Comparison of ENCODE assay signal across 8 cellular contexts in the genomic region with DNA sequence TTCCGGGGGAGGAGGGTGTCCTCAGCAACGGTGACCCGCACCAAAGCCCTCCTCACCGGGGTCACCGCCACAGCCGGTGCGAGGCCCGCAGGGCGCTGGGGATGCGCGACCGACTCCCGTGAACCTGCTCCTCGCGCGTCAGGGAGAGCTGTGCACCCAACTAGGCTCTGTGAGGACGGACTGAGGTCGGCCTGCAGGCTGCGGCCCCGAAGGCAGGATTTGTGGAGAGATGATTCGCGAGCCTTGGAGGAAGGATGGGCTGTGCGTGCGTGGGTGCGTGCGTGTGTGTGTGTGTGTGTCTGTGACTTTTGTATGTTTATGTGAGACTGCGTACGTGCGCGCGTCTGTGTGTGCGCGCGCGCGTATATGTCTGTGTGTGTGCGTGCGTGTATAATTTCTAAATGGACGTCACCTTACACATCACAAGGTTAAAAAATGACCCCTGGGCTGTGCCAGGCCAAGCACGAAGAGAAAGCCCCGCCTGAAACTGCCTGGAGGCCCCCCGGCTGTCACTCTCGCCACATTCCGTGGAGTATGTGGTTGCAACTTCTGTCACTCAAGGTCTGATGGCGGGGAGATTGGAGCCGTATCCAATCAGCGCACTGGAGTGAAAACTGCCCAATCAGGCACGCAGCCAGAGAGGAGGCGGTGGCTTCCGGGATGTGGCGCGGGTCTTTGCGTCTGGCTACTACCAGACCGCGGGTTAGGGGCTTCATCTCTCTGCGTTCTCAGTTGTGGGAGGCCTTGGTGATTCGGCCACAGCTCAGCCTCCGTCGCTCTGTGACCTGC. TPM values are rescaled to one million over a fixed set of nuclear protein-coding genes. Genes with fewer than 3 reads are reported as not detected.
DNase-seq lines count a peak whose midpoint lies in the region; ATAC-seq and TF ChIP-seq lines count a peak whose summit lies in the region.

A gene (plus strand): TSS at position 672 of the 789 bp plus-strand sequence. CDS start 170 bp downstream, outside the sequence.

- H3K4me1 ChIP-seq in BE2C: no peaks in the 10 kb centered on the region

- peak; percentile 94 for ATAC-seq in HG03457 (IDR thresholded peaks at IDR 0.05; ENCODE audit: unreplicated experiment)

- TF ChIP-seq CTCF in BE2C (IDR thresholded peaks at IDR 0.05; ENCODE audit: low read depth, low read length): no peak

- peaks cover 4% of the 10 kb centered on the region for H3K9me3 ChIP-seq in BE2C

- peak; percentile 68 for TF ChIP-seq POLR2A in GM19099 (IDR thresholded peaks at IDR 0.05; ENCODE audit: extremely low read depth, insufficient read length, low read depth)

- DNase-seq in BE2C (peak; percentile 95), NCI-H774 (lab: John Stamatoyannopoulos, UW) (peak; percentile 98), medulla oblongata (ENCODE audit: extremely low spot score) (peak; percentile 100)
- DNase-seq in activated CD8-positive, alpha-beta memory T cell treated with anti-CD3 and anti-CD28 coated beads for 4 hours (ENCODE audit: low read depth in 2 of 2): peak; percentile 80 to 87
- peak; percentile 89 for DNase-seq in effector CD8-positive, alpha-beta T cell (lab: John Stamatoyannopoulos, UW)
- peak; percentile 79 to 88 (median 83) for DNase-seq in stimulated activated CD4-positive, alpha-beta T cell treated with anti-CD3 and anti-CD28 coated beads, TNF-alpha, amount 100 ng/mL, for 48 hours (ENCODE audit: low read depth in 3 of 3)

- peak within 1 kb of the TSS; percentile 94 for H3K4me3 ChIP-seq in BE2C (ENCODE audit: low read depth, low read length)

- no peaks in the 10 kb centered on the region for H3K27me3 ChIP-seq in BE2C

- peaks cover 25% of the 10 kb centered on the region for H3K36me3 ChIP-seq in BE2C

RNA-seq across cellular contexts. Expression of the gene that starts here (rescaled TPM):
- polyA plus RNA-seq in BE2C (2012; ENCODE audit: insufficient read depth, insufficient read length, low read depth): 5.4 TPM

Comparison
In these comparisons a context has a peak if more than half of its experiments do, and no peak if none do; other contexts are left out.
1. Peak in every context shown above with its lines: DNase-seq, ATAC-seq and H3K4me3 ChIP-seq.